In genomic region chr3:188320757-188321156, GRCh38 we compare ENCODE assay signal across 17 cellular contexts.
DNase-seq lines count a peak whose midpoint lies in the region; ATAC-seq and TF ChIP-seq lines count a peak whose summit lies in the region.
"Had no signal": no experiment of that assay in that cellular context is flagged by ENCODE, and none has a peak within 500 bp of the region (broad histone marks: within the 10 kb centered on the region; RNA-seq: fewer than 3 reads in every experiment).

No MANE protein-coding gene starts in this region.

- H3K4me1 ChIP-seq in PC-3 (ENCODE audit: insufficient read depth, low read length) (peaks cover 16% of the 10 kb centered on the region), sigmoid colon (peaks cover 0 to 78% (median 61%) of the 10 kb centered on the region in 4 donors)

- H3K9ac ChIP-seq in PC-3 (ENCODE audit: low read length), result no peak overlapping the region

- H3K36me3 Mint-ChIP-seq in nephron progenitor cell (ENCODE audit: low read depth), result peaks cover 23% of the 10 kb centered on the region
- H3K36me3 Mint-ChIP-seq: CD8-positive, alpha-beta T cell had no signal

- H3K27me3 ChIP-seq in PC-3 (ENCODE audit: low read length) (no peaks in the 10 kb centered on the region), sigmoid colon (no peaks in the 10 kb centered on the region)
- H3K27me3 ChIP-seq: hepatocyte, left lung had no signal

- DNase-seq in EH (ENCODE audit: low read depth) (peak; percentile 87), PC-3 (peak; percentile 47), choroid plexus epithelial cell (ENCODE audit: low read depth) (peak; percentile 47), sigmoid colon (no peak), nephron progenitor cell (no peak), iPS-NIHi11 (ENCODE audit: low spot score) (no peak)
- DNase-seq: activated CD4-positive, alpha-beta T cell treated with anti-CD3 and anti-CD28 coated beads, Interleukin-2, amount 50 U/mL, for 4 hours; activated effector memory CD4-positive, alpha-beta T cell treated with anti-CD3 and anti-CD28 coated beads, Interleukin-2, amount 50 U/mL, for 16 hours; CD8-positive, alpha-beta T cell; GF-D8; left lung; naive thymus-derived CD8-positive, alpha-beta T cell; NCI-H2107; stimulated activated CD4-positive, alpha-beta T cell treated with anti-CD3 and anti-CD28 coated beads, Interleukin-2, amount 100 ng/mL, for 48 hours; trophoblast cell had no signal

- H3K9me3 Mint-ChIP-seq in nephron progenitor cell, result no peaks in the 10 kb centered on the region

- intact Hi-C loops in PC-3 (cut with micrococcal nuclease), result no loop called here
- intact Hi-C loops in sigmoid colon (cut with DNase I), result loop anchor here (10.0 kb wide), 1 partner anchor 266 kb away; no protein-coding TSS in a partner anchor

- BruUV-seq in PC-3 (replicated peaks; lab: Mats Ljungman, UMichigan), result no TSS peak

- H3K4me2 ChIP-seq in PC-3 (ENCODE audit: low read length), result no peak overlapping the region
- H3K4me2 ChIP-seq: hepatocyte had no signal

- CTCF ChIA-PET in PC-3 (lab: Charles Lee), result no interaction called here

- no peaks in the 10 kb centered on the region for H3K79me2 ChIP-seq in PC-3 (ENCODE audit: low read length)

- no peaks in the 10 kb centered on the region for H3K27me3 Mint-ChIP-seq in nephron progenitor cell (ENCODE audit: low read depth, poor library complexity)
- H3K27me3 Mint-ChIP-seq: naive thymus-derived CD8-positive, alpha-beta T cell had no signal

- H3K4me3 ChIP-seq in PC-3 (ENCODE audit: low read length), result no peak overlapping the region
- H3K4me3 ChIP-seq in choroid plexus epithelial cell (ENCODE audit: low read depth, low read length), result no peak overlapping the region
- no peak overlapping the region for H3K4me3 ChIP-seq in sigmoid colon
- H3K4me3 ChIP-seq: hepatocyte, left lung had no signal

- TF ChIP-seq CTCF in PC-3 (conservative IDR thresholded peaks at IDR 0.05; ENCODE audit: low read depth, low read length) (0 out of 2 replicates have a peak, but pooled peaks have one; percentile 32), choroid plexus epithelial cell (conservative IDR thresholded peaks at IDR 0.05; ENCODE audit: low read depth, low read length) (no peak), sigmoid colon (IDR thresholded peaks at IDR 0.05) (no peak), nephron progenitor cell (IDR thresholded peaks at IDR 0.05) (no peak)

- H2AFZ ChIP-seq in PC-3 (ENCODE audit: low read length), result no peak overlapping the region
- H2AFZ ChIP-seq: hepatocyte had no signal

- TF ChIP-seq EP300 in sigmoid colon (IDR thresholded peaks at IDR 0.05), result no peak

- H3K4me1 Mint-ChIP-seq in nephron progenitor cell, result no peaks in the 10 kb centered on the region

- H3K9me3 ChIP-seq in PC-3 (ENCODE audit: low read length) (no peaks in the 10 kb centered on the region), sigmoid colon (no peaks in the 10 kb centered on the region)
- H3K9me3 ChIP-seq: left lung had no signal

- no peak for TF ChIP-seq POLR2A in sigmoid colon (IDR thresholded peaks at IDR 0.05)

- H3K27ac Mint-ChIP-seq in nephron progenitor cell, result no peak overlapping the region
- H3K27ac Mint-ChIP-seq: CD8-positive, alpha-beta T cell had no signal

- WGBS in sigmoid colon, 2 donors, result 89 to 94% methylated on average over 3 of the region's 3 CpGs

- ATAC-seq in PC-3 (no peak), GM19463 (IDR thresholded peaks at IDR 0.05; ENCODE audit: unreplicated experiment) (no peak)
- ATAC-seq: CD8-positive, alpha-beta T cell; left lung; naive thymus-derived CD8-positive, alpha-beta T cell had no signal

- POLR2A ChIA-PET in PC-3 (lab: Charles Lee; ENCODE audit: unreplicated experiment), result no interaction called here

- H3K36me3 ChIP-seq in PC-3 (ENCODE audit: low read depth, low read length) (no peaks in the 10 kb centered on the region), sigmoid colon (no peaks in the 10 kb centered on the region)
- H3K36me3 ChIP-seq: left lung had no signal

- no peaks in the 10 kb centered on the region for H3K9me2 ChIP-seq in PC-3 (replicated peaks; ENCODE audit: low read length)

- H4K20me1 ChIP-seq in PC-3 (ENCODE audit: low read length), result no peaks in the 10 kb centered on the region

- H3K4me3 Mint-ChIP-seq in nephron progenitor cell, result no peak overlapping the region
- H3K4me3 Mint-ChIP-seq: CD8-positive, alpha-beta T cell had no signal

- H3F3A ChIP-seq in PC-3 (ENCODE audit: low read length, unreplicated experiment), result no peaks in the 10 kb centered on the region

- H3K27ac ChIP-seq in PC-3 (ENCODE audit: low read length) (no peak overlapping the region), sigmoid colon (peak overlapping the region in 3 of 4 donors; percentile 18 to 81 (median 49))
- H3K27ac ChIP-seq: hepatocyte, left lung had no signal

Comparison
In these comparisons a context has a peak if more than half of its experiments do, and no peak if none do; other contexts are left out.
1. DNase-seq: peak in EH (single experiment), PC-3 (single experiment) and choroid plexus epithelial cell (single experiment); none in sigmoid colon (single experiment), nephron progenitor cell (single experiment) and iPS-NIHi11 (single experiment).